Comparison of ENCODE assay signal across 10 cellular contexts in the genomic region with DNA sequence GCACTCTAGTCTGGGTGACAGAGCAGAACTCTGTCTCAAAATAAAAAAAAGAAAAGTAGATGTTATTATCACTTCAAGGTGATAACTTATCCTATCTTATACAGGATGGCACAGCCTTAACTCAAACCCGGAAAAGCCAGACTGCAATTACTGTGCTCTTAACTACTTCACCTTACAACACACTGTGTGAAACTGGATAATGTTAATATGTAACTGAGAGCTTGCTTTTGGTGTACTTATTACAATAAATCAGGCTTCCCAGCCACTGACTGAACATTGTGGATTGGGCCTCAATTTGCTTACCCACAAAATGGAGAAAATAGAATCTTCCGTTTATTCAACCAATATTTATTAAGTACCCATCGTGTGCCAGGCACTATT. TPM values are rescaled to one million over a fixed set of nuclear protein-coding genes. Genes with fewer than 3 reads are reported as not detected.
DNase-seq lines count a peak whose midpoint lies in the region; ATAC-seq, FAIRE-seq and TF ChIP-seq lines count a peak whose summit lies in the region.
"Had no signal": no experiment of that assay in that cellular context is flagged by ENCODE, and none has a peak within 500 bp of the region (broad histone marks: within the 10 kb centered on the region; RNA-seq: fewer than 3 reads in every experiment).

No MANE protein-coding gene starts in this region.

- TF ChIP-seq CTCF in 22Rv1 (IDR thresholded peaks at IDR 0.05) = no peak

- peak overlapping the region; percentile 100 for H3K4me3 Mint-ChIP-seq in T-helper 17 cell

- H3K27ac ChIP-seq in 22Rv1 = peak overlapping the region; percentile 86
- H3K27ac ChIP-seq in aorta (ENCODE audit: low read depth in 1 of 2, low read length in 2 of 2) = no peak overlapping the region

- DNase-seq in GM18507 (ENCODE audit: extremely low spot score, insufficient read length, low read depth) (peak; percentile 7), T-helper 17 cell (no peak), HuH-7.5 (ENCODE audit: low spot score) (no peak), OCI-M2 (lab: John Stamatoyannopoulos, UW; ENCODE audit: unreplicated experiment) (no peak), aorta (no peak)
- DNase-seq: COR-L47; stimulated activated naive B cell treated with anti-CD40 and anti-IgM and Interleukin-4, amounts not matched to agents 10 μg/mL and 1 μg/mL and 100 μg/mL, for 72 hours had no signal

- WGBS in aorta, 2 donors = 55 to 58% methylated on average over 3 of the region's 3 CpGs

- no peaks in the 10 kb centered on the region for H3K27me3 Mint-ChIP-seq in T-helper 17 cell
- H3K27me3 Mint-ChIP-seq: stimulated activated naive B cell treated with anti-CD40 and anti-IgM and Interleukin-4, amounts not matched to agents 10 μg/mL and 1 μg/mL and 100 μg/mL, for 72 hours had no signal

- peak; percentile 5 for FAIRE-seq in GM18507 (lab: Jason Lieb, UNC)

- peaks cover 15% of the 10 kb centered on the region for H3K4me1 Mint-ChIP-seq in T-helper 17 cell

- H3K27me3 ChIP-seq in aorta (ENCODE audit: control insufficient read depth in 1 of 2, insufficient read depth in 2 of 2, low read length in 1 of 2) = no peaks in the 10 kb centered on the region

- H3K27ac Mint-ChIP-seq in T-helper 17 cell = peak overlapping the region; percentile 59

- ATAC-seq in T-helper 17 cell (no peak), aorta (ENCODE audit: low FRiP score) (no peak), GM19463 (IDR thresholded peaks at IDR 0.05; ENCODE audit: unreplicated experiment) (no peak)

- H3K36me3 ChIP-seq in aorta (ENCODE audit: control insufficient read depth in 1 of 2, insufficient read depth in 2 of 2, low read length in 1 of 2) = no peaks in the 10 kb centered on the region

- peaks cover 0 to 2% of the 10 kb centered on the region in 2 donors for H3K4me1 ChIP-seq in aorta (ENCODE audit: control insufficient read depth in 1 of 2, insufficient read depth in 2 of 2, low read length in 2 of 2)

- H3K9me3 ChIP-seq in T-helper 17 cell (ENCODE audit: control insufficient read depth, low read length, poor library complexity, severe bottlenecking) (no peaks in the 10 kb centered on the region), iPS-18c (ENCODE audit: control insufficient read depth, insufficient read depth, low read length) (no peaks in the 10 kb centered on the region), aorta (ENCODE audit: control insufficient read depth, low read length) (no peaks in the 10 kb centered on the region)

- H3K36me3 Mint-ChIP-seq in T-helper 17 cell (ENCODE audit: low read depth) = peaks cover 8% of the 10 kb centered on the region

- intact Hi-C loops in aorta (cut with DNase I) = loop anchor here in 1 of 2 donors (10.0 kb wide), 1 partner anchor 258 kb away; a partner anchor contains a TSS

- 0 out of 2 replicates have a peak overlapping the region, but pooled peaks have one; percentile 15 for H3K4me3 ChIP-seq in iPS-18c (ENCODE audit: insufficient read depth, low read depth, low read length)
- H3K4me3 ChIP-seq in aorta (ENCODE audit: low read length in 2 of 2) = no peak overlapping the region

RNA-seq across cellular contexts. Expression of a gene that starts 1.4 kb away (rescaled TPM):
- 1 to 10 TPM; 1.2 to 2.0 TPM for total RNA-seq in T-helper 17 cell
- total RNA-seq in aorta = under 1 TPM; 0.58 to 0.96 TPM
- polyA plus RNA-seq in aorta = under 1 TPM; 0.28 to 0.38 TPM

RNA-seq across cellular contexts. Expression of a gene that starts 1.6 kb away (rescaled TPM):
- 10 to 100 TPM; 62.1 to 64.6 TPM for total RNA-seq in T-helper 17 cell
- 10 to 100 TPM; 34.7 to 36.2 TPM for total RNA-seq in aorta
- polyA plus RNA-seq in aorta = 10 to 100 TPM; 15.2 to 20.7 TPM

RNA-seq across cellular contexts. Expression of a gene that starts 36.8 kb away (rescaled TPM):
- total RNA-seq in T-helper 17 cell (10 to 100 TPM; 41.8 to 62.6 TPM), aorta (10 to 100 TPM; 31.3 to 36.0 TPM)
- 10 to 100 TPM in 1 of 2 donors, 1 to 10 TPM in 1; 7.6 to 18.8 TPM for polyA plus RNA-seq in aorta
